ENCODE assay signal across 11 cellular contexts in the genomic region with DNA sequence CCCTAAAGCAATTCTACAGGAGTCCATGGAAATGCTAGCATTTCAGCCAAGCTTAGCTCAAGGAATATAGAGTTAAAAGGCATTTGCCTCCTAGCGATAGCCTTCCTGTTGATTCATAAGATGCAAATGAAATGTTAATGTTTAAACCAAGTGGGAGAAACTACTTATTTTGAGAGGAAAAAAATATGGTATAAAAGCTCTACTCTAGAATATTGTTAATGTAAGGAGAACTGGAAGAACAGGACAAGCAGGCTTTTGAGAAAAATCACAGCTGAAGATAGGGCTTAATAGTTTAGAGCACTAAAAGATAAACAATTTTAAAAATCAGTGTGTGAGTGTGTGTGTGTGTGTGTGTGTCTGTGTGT. TPM values are rescaled to one million over a fixed set of nuclear protein-coding genes. Genes with fewer than 3 reads are reported as not detected.
DNase-seq lines count a peak whose midpoint lies in the region; ATAC-seq and TF ChIP-seq lines count a peak whose summit lies in the region.
"Had no signal": no experiment of that assay in that cellular context is flagged by ENCODE, and none has a peak within 500 bp of the region (broad histone marks: within the 10 kb centered on the region; RNA-seq: fewer than 3 reads in every experiment).

No MANE protein-coding gene starts in this region.

- H3K4me1 ChIP-seq in thoracic aorta (ENCODE audit: control insufficient read depth in 1 of 2, low read depth in 2 of 2), result peaks cover 11 to 24% of the 10 kb centered on the region in 2 donors
- H3K4me1 ChIP-seq in spleen, result peaks cover 15 to 51% (median 37%) of the 10 kb centered on the region in 6 donors

- POLR2A ChIA-PET in activated CD4-positive, alpha-beta T cell treated with anti-CD3 and anti-CD28 coated beads, Interleukin-2, amount 10 ng/mL, durations not matched to agents 7 days and 5 days (lab: Charles Lee), result no interaction called here

- TF ChIP-seq CTCF in thoracic aorta (IDR thresholded peaks at IDR 0.05) (no peak), spleen (IDR thresholded peaks at IDR 0.05 in 8 of 11, conservative IDR thresholded peaks at IDR 0.05 in 3 of 11) (no peak)

- no peaks in the 10 kb centered on the region for H3K36me3 ChIP-seq in thoracic aorta
- H3K36me3 ChIP-seq in spleen, result no peaks in the 10 kb centered on the region

- WGBS in spleen, 5 donors, result 44 to 60% (median 48%) methylated on average over 1 of the region's 1 CpG

- no peaks in the 10 kb centered on the region for H3K9me3 Mint-ChIP-seq in activated CD4-positive, alpha-beta T cell treated with anti-CD3 and anti-CD28 coated beads, Interleukin-2, amount 10 ng/mL, durations not matched to agents 24 days and 14 days
- no peaks in the 10 kb centered on the region for H3K9me3 Mint-ChIP-seq in activated CD4-positive, alpha-beta T cell treated with anti-CD3 and anti-CD28 coated beads, Interleukin-2, amount 10 ng/mL, durations not matched to agents 7 days and 5 days

- peak overlapping the region; percentile 0 for H3K4me3 Mint-ChIP-seq in activated CD4-positive, alpha-beta T cell treated with anti-CD3 and anti-CD28 coated beads, Interleukin-2, amount 10 ng/mL, durations not matched to agents 24 days and 14 days
- H3K4me3 Mint-ChIP-seq in activated CD4-positive, alpha-beta T cell treated with anti-CD3 and anti-CD28 coated beads, Interleukin-2, amount 10 ng/mL, durations not matched to agents 7 days and 5 days, result no peak overlapping the region

- H3K4me1 Mint-ChIP-seq in activated CD4-positive, alpha-beta T cell treated with anti-CD3 and anti-CD28 coated beads, Interleukin-2, amount 10 ng/mL, durations not matched to agents 24 days and 14 days, result peaks cover 41% of the 10 kb centered on the region
- peaks cover 41% of the 10 kb centered on the region for H3K4me1 Mint-ChIP-seq in activated CD4-positive, alpha-beta T cell treated with anti-CD3 and anti-CD28 coated beads, Interleukin-2, amount 10 ng/mL, durations not matched to agents 7 days and 5 days

- peaks cover 3% of the 10 kb centered on the region for H3K36me3 Mint-ChIP-seq in activated CD4-positive, alpha-beta T cell treated with anti-CD3 and anti-CD28 coated beads, Interleukin-2, amount 10 ng/mL, durations not matched to agents 24 days and 14 days (ENCODE audit: low read depth)
- no peaks in the 10 kb centered on the region for H3K36me3 Mint-ChIP-seq in activated CD4-positive, alpha-beta T cell treated with anti-CD3 and anti-CD28 coated beads, Interleukin-2, amount 10 ng/mL, durations not matched to agents 7 days and 5 days (ENCODE audit: low read depth)

- H3K27me3 Mint-ChIP-seq in activated CD4-positive, alpha-beta T cell treated with anti-CD3 and anti-CD28 coated beads, Interleukin-2, amount 10 ng/mL, durations not matched to agents 24 days and 14 days, result peaks cover 28% of the 10 kb centered on the region
- H3K27me3 Mint-ChIP-seq in activated CD4-positive, alpha-beta T cell treated with anti-CD3 and anti-CD28 coated beads, Interleukin-2, amount 10 ng/mL, durations not matched to agents 7 days and 5 days, result peaks cover 31% of the 10 kb centered on the region

- CTCF ChIA-PET in activated CD4-positive, alpha-beta T cell treated with anti-CD3 and anti-CD28 coated beads, Interleukin-2, amount 10 ng/mL, durations not matched to agents 7 days and 5 days (lab: Charles Lee), result no interaction called here

- DNase-seq in activated CD4-positive, alpha-beta T cell treated with anti-CD3 and anti-CD28 coated beads, Interleukin-2, amount 10 ng/mL, durations not matched to agents 24 days and 14 days, result no peak
- DNase-seq in activated CD4-positive, alpha-beta T cell treated with anti-CD3 and anti-CD28 coated beads, Interleukin-2, amount 10 ng/mL, durations not matched to agents 7 days and 5 days, result no peak
- DNase-seq in inferior parietal cortex (ENCODE audit: extremely low spot score) (peak; percentile 29), thoracic aorta (ENCODE audit: low spot score) (no peak), sciatic nerve (ENCODE audit: low spot score) (no peak), spleen (no peak), germinal center (ENCODE audit: low spot score) (no peak)
- DNase-seq: NCI-H1105 treated with DMSO at 0.1 percent for 48 hours, psoas muscle had no signal

- H3K4me3 ChIP-seq in thoracic aorta, result peak overlapping the region; percentile 88
- peak overlapping the region in 1 of 8 donors; percentile 86 for H3K4me3 ChIP-seq in spleen

- intact Hi-C loops in activated CD4-positive, alpha-beta T cell treated with anti-CD3 and anti-CD28 coated beads, Interleukin-2, amount 10 ng/mL, durations not matched to agents 24 days and 14 days (cut with micrococcal nuclease), result loop anchor here (5.0 to 10.0 kb wide), 7 partner anchors 387 to 1702 kb away; no protein-coding TSS in a partner anchor
- intact Hi-C loops in sciatic nerve (cut with DNase I), result no loop called here
- intact Hi-C loops in spleen (cut with DNase I; ENCODE audit: low total_unique reads), result no loop called here

- no peak for TF ChIP-seq POLR2A in spleen (IDR thresholded peaks at IDR 0.05)

- H3K9me3 ChIP-seq in thoracic aorta (no peaks in the 10 kb centered on the region), spleen (no peaks in the 10 kb centered on the region)
- H3K9me3 ChIP-seq: psoas muscle had no signal

- no peak overlapping the region for H3K27ac Mint-ChIP-seq in activated CD4-positive, alpha-beta T cell treated with anti-CD3 and anti-CD28 coated beads, Interleukin-2, amount 10 ng/mL, durations not matched to agents 24 days and 14 days
- H3K27ac Mint-ChIP-seq in activated CD4-positive, alpha-beta T cell treated with anti-CD3 and anti-CD28 coated beads, Interleukin-2, amount 10 ng/mL, durations not matched to agents 7 days and 5 days, result no peak overlapping the region

- ATAC-seq in thoracic aorta (ENCODE audit: insufficient number of reproducible peaks, low FRiP score, low read depth) (no peak), sciatic nerve (no peak)
- ATAC-seq: psoas muscle had no signal

- peak overlapping the region; percentile 58 for H3K27ac ChIP-seq in angular gyrus (ENCODE audit: low read depth, low read length)
- peak overlapping the region; percentile 73 to 86 for H3K27ac ChIP-seq in thoracic aorta
- no peak overlapping the region for H3K27ac ChIP-seq in spleen
- H3K27ac ChIP-seq: C4-2B, psoas muscle had no signal

- H3K27me3 ChIP-seq in thoracic aorta (replicated peaks; ENCODE audit: insufficient read depth) (no peaks in the 10 kb centered on the region), spleen (replicated peaks in 1 of 7) (peaks cover 0 to 18% (median 0%) of the 10 kb centered on the region in 7 donors)

RNA-seq across cellular contexts. Expression of a gene that starts 1.6 kb away (rescaled TPM):
- 26.3 and 26.5 TPM in 2 replicates for total RNA-seq in activated CD4-positive, alpha-beta T cell treated with anti-CD3 and anti-CD28 coated beads, Interleukin-2, amount 10 ng/mL, durations not matched to agents 24 days and 14 days
- total RNA-seq in activated CD4-positive, alpha-beta T cell treated with anti-CD3 and anti-CD28 coated beads, Interleukin-2, amount 10 ng/mL, durations not matched to agents 7 days and 5 days, result 1 to 10 TPM; 3.8 to 4.5 TPM
- 100 to 1,000 TPM; 109 to 122 TPM for total RNA-seq in thoracic aorta
- 39.0 TPM for total RNA-seq in sciatic nerve
- 10 to 100 TPM in 6 of 7 donors, 1 to 10 TPM in 1; 8.4 to 18.5 (median 15.1) TPM for total RNA-seq in spleen
- polyA plus RNA-seq in spleen, result 10 to 100 TPM in 1 of 3 donors, 1 to 10 TPM in 2; 6.3 to 11.9 (median 7.0) TPM

Comparison
In these comparisons a context has a peak if more than half of its experiments do, and no peak if none do; other contexts are left out.
1. H3K27ac ChIP-seq: peak in angular gyrus (single experiment) and thoracic aorta (2 of 2); none in spleen (0 of 8).